ENCODE assay signal across 8 cellular contexts in genomic region chr14:56579345-56580316, GRCh38. TPM values are rescaled to one million over a fixed set of nuclear protein-coding genes. Genes with fewer than 3 reads are reported as not detected.
DNase-seq lines count a peak whose midpoint lies in the region; ATAC-seq and TF ChIP-seq lines count a peak whose summit lies in the region.

Gene TMEM260 (plus strand): TSS chr14:56579798. CDS start chr14:56579915, 117 bp downstream.

- peaks cover 46% of the 10 kb centered on the region for H3K79me2 ChIP-seq in osteoblast (ENCODE audit: insufficient read depth, low read length)

- no peaks in the 10 kb centered on the region for H3K9me3 Mint-ChIP-seq in activated naive CD4-positive, alpha-beta T cell treated with anti-CD3 and anti-CD28 coated beads, Interleukin-2, amount 50 U/mL, for 72 hours
- peaks cover 5% of the 10 kb centered on the region for H3K9me3 Mint-ChIP-seq in glutamatergic neuron (ENCODE audit: unreplicated experiment)

- ATAC-seq in HG02588 (IDR thresholded peaks at IDR 0.05; ENCODE audit: unreplicated experiment) = peak; percentile 92
- ATAC-seq in activated naive CD4-positive, alpha-beta T cell treated with anti-CD3 and anti-CD28 coated beads, Interleukin-2, amount 50 U/mL, for 72 hours = peak; percentile 87 to 92
- peak; percentile 96 for ATAC-seq in thoracic aorta (ENCODE audit: insufficient number of reproducible peaks, low FRiP score, low read depth)

- DNase-seq in NCI-H1048 (lab: John Stamatoyannopoulos, UW) = peak; percentile 58
- peak; percentile 61 for DNase-seq in SKM-1 (lab: John Stamatoyannopoulos, UW; ENCODE audit: unreplicated experiment)
- peak; percentile 88 to 92 for DNase-seq in activated naive CD4-positive, alpha-beta T cell treated with anti-CD3 and anti-CD28 coated beads, Interleukin-2, amount 50 U/mL, for 72 hours (ENCODE audit: low spot score in 2 of 2)
- peak; percentile 91 for DNase-seq in glutamatergic neuron
- peak; percentile 93 for DNase-seq in osteoblast (ENCODE audit: insufficient read length, low spot score, missing footprints)
- DNase-seq in thoracic aorta (ENCODE audit: low spot score) = peak; percentile 29

- peak within 1 kb of the TSS; percentile 98 for H2AFZ ChIP-seq in osteoblast (ENCODE audit: low read length)

- H3K27me3 ChIP-seq in osteoblast (ENCODE audit: insufficient read depth, low read length) (no peaks in the 10 kb centered on the region), thoracic aorta (replicated peaks; ENCODE audit: insufficient read depth) (no peaks in the 10 kb centered on the region)

- H3K4me1 Mint-ChIP-seq in glutamatergic neuron (ENCODE audit: low read depth, unreplicated experiment) = peaks cover 17% of the 10 kb centered on the region

- peaks cover 4% of the 10 kb centered on the region for H3K27me3 Mint-ChIP-seq in glutamatergic neuron (ENCODE audit: unreplicated experiment)

- H4K20me1 ChIP-seq in osteoblast (ENCODE audit: insufficient read depth, low read length) = peaks cover 18% of the 10 kb centered on the region

- H3K27ac Mint-ChIP-seq in activated naive CD4-positive, alpha-beta T cell treated with anti-CD3 and anti-CD28 coated beads, Interleukin-2, amount 50 U/mL, for 72 hours = peak within 1 kb of the TSS; percentile 91 to 97
- peak within 1 kb of the TSS; percentile 98 for H3K27ac Mint-ChIP-seq in glutamatergic neuron (ENCODE audit: unreplicated experiment)

- H3K36me3 ChIP-seq in osteoblast (ENCODE audit: insufficient read depth, low read length) = no peaks in the 10 kb centered on the region
- H3K36me3 ChIP-seq in thoracic aorta = no peaks in the 10 kb centered on the region

- peak within 1 kb of the TSS; percentile 99 for H3K4me3 Mint-ChIP-seq in glutamatergic neuron (ENCODE audit: unreplicated experiment)

- H3K27ac ChIP-seq in osteoblast (ENCODE audit: low read depth, low read length) (peak within 1 kb of the TSS; percentile 80), thoracic aorta (peak within 1 kb of the TSS; percentile 49 to 56)

- H3K4me2 ChIP-seq in osteoblast (ENCODE audit: insufficient read depth, low read length) = peak within 1 kb of the TSS; percentile 84

- no peaks in the 10 kb centered on the region for H3K9me3 ChIP-seq in osteoblast (ENCODE audit: low read depth, low read length)
- no peaks in the 10 kb centered on the region for H3K9me3 ChIP-seq in thoracic aorta

- H3K36me3 Mint-ChIP-seq in activated naive CD4-positive, alpha-beta T cell treated with anti-CD3 and anti-CD28 coated beads, Interleukin-2, amount 50 U/mL, for 72 hours = peaks cover 0 to 4% of the 10 kb centered on the region in 2 donors
- no peaks in the 10 kb centered on the region for H3K36me3 Mint-ChIP-seq in glutamatergic neuron (ENCODE audit: unreplicated experiment)

- H3K4me3 ChIP-seq in osteoblast (ENCODE audit: insufficient read depth, low read length) (peak within 1 kb of the TSS; percentile 88), thoracic aorta (peak within 1 kb of the TSS; percentile 92)

- TF ChIP-seq POLR2A in GM10847 (IDR thresholded peaks at IDR 0.05; ENCODE audit: extremely low read depth, insufficient read length) = peak; percentile 95

- TF ChIP-seq CTCF in glutamatergic neuron (IDR thresholded peaks at IDR 0.05; ENCODE audit: partially characterized antibody, unreplicated experiment) (peak; percentile 95), osteoblast (IDR thresholded peaks at IDR 0.05; ENCODE audit: extremely low read depth, low read depth, low read length) (peak; percentile 91), thoracic aorta (IDR thresholded peaks at IDR 0.05) (peak; percentile 89)

- H3K4me1 ChIP-seq in osteoblast (ENCODE audit: insufficient read depth, low read length) (peaks cover 10% of the 10 kb centered on the region), thoracic aorta (ENCODE audit: control insufficient read depth in 1 of 2, low read depth in 2 of 2) (peaks cover 10 to 24% of the 10 kb centered on the region in 2 donors)

RNA-seq across cellular contexts. Expression of gene TMEM260, which starts in this region (rescaled TPM):
- 10 to 100 TPM; 11.6 to 22.1 TPM for total RNA-seq in activated naive CD4-positive, alpha-beta T cell treated with anti-CD3 and anti-CD28 coated beads, Interleukin-2, amount 50 U/mL, for 72 hours
- total RNA-seq in glutamatergic neuron (ENCODE audit: unreplicated experiment) (35.4 TPM), osteoblast (15.6 and 16.5 TPM in 2 replicates), thoracic aorta (10 to 100 TPM; 39.9 to 44.7 TPM)

Comparison
In these comparisons a context has a peak if more than half of its experiments do, and no peak if none do; other contexts are left out.
1. Peak in every context shown above with its lines: DNase-seq, ATAC-seq, H3K4me3 ChIP-seq and H3K27ac ChIP-seq.
2. DNase-seq: peak in every context shown above with its lines; median percentile 93 in osteoblast; 91 in glutamatergic neuron; 90 in activated naive CD4-positive, alpha-beta T cell treated with anti-CD3 and anti-CD28 coated beads, Interleukin-2, amount 50 U/mL, for 72 hours; 61 in SKM-1; 58 in NCI-H1048; 29 in thoracic aorta.